Comparison of ENCODE assay signal across 1 cellular context in genomic region chr2:64406407-64406774, GRCh38.
TF ChIP-seq lines count a peak whose summit lies in the region.

No MANE protein-coding gene starts in this region.

TF ChIP-seq in GM23338, 12 proteins besides CTCF, POLR2A, EP300 and RAD21 (continued from another document):
- TF ChIP-seq, protein P1, sequence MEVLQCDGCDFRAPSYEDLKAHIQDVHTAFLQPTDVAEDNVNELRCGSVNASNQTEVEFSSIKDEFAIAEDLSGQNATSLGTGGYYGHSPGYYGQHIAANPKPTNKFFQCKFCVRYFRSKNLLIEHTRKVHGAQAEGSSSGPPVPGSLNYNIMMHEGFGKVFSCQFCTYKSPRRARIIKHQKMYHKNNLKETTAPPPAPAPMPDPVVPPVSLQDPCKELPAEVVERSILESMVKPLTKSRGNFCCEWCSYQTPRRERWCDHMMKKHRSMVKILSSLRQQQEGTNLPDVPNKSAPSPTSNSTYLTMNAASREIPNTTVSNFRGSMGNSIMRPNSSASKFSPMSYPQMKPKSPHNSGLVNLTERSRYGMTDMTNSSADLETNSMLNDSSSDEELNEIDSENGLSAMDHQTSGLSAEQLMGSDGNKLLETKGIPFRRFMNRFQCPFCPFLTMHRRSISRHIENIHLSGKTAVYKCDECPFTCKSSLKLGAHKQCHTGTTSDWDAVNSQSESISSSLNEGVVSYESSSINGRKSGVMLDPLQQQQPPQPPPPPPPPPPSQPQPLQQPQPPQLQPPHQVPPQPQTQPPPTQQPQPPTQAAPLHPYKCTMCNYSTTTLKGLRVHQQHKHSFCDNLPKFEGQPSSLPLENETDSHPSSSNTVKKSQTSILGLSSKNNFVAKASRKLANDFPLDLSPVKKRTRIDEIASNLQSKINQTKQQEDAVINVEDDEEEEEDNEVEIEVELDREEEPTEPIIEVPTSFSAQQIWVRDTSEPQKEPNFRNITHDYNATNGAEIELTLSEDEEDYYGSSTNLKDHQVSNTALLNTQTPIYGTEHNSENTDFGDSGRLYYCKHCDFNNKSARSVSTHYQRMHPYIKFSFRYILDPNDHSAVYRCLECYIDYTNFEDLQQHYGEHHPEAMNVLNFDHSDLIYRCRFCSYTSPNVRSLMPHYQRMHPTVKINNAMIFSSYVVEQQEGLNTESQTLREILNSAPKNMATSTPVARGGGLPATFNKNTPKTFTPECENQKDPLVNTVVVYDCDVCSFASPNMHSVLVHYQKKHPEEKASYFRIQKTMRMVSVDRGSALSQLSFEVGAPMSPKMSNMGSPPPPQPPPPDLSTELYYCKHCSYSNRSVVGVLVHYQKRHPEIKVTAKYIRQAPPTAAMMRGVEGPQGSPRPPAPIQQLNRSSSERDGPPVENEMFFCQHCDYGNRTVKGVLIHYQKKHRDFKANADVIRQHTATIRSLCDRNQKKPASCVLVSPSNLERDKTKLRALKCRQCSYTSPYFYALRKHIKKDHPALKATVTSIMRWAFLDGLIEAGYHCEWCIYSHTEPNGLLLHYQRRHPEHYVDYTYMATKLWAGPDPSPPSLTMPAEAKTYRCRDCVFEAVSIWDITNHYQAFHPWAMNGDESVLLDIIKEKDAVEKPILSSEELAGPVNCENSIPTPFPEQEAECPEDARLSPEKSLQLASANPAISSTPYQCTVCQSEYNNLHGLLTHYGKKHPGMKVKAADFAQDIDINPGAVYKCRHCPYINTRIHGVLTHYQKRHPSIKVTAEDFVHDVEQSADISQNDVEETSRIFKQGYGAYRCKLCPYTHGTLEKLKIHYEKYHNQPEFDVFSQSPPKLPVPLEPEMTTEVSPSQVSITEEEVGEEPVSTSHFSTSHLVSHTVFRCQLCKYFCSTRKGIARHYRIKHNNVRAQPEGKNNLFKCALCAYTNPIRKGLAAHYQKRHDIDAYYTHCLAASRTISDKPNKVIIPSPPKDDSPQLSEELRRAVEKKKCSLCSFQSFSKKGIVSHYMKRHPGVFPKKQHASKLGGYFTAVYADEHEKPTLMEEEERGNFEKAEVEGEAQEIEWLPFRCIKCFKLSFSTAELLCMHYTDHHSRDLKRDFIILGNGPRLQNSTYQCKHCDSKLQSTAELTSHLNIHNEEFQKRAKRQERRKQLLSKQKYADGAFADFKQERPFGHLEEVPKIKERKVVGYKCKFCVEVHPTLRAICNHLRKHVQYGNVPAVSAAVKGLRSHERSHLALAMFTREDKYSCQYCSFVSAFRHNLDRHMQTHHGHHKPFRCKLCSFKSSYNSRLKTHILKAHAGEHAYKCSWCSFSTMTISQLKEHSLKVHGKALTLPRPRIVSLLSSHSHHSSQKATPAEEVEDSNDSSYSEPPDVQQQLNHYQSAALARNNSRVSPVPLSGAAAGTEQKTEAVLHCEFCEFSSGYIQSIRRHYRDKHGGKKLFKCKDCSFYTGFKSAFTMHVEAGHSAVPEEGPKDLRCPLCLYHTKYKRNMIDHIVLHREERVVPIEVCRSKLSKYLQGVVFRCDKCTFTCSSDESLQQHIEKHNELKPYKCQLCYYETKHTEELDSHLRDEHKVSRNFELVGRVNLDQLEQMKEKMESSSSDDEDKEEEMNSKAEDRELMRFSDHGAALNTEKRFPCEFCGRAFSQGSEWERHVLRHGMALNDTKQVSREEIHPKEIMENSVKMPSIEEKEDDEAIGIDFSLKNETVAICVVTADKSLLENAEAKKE (CRISPR knock-in tag; IDR thresholded peaks at IDR 0.05): no peak
- TF ChIP-seq ETS1 (IDR thresholded peaks at IDR 0.05) (no peak), EZH2 (IDR thresholded peaks at IDR 0.05; ENCODE audit: low read depth, unreplicated experiment) (no peak), ZNF331 (CRISPR knock-in tag; IDR thresholded peaks at IDR 0.05; ENCODE audit: low read depth) (no peak), STAT1 (IDR thresholded peaks at IDR 0.05; ENCODE audit: unreplicated experiment) (no peak), REST (IDR thresholded peaks at IDR 0.05; ENCODE audit: unreplicated experiment) (no peak), ZNF114 (CRISPR knock-in tag; IDR thresholded peaks at IDR 0.05) (no peak), NANOG (IDR thresholded peaks at IDR 0.05; ENCODE audit: borderline replicate concordance) (no peak), EZH2phosphoT487 (IDR thresholded peaks at IDR 0.05; ENCODE audit: unreplicated experiment) (no peak)
